In the genomic region with DNA sequence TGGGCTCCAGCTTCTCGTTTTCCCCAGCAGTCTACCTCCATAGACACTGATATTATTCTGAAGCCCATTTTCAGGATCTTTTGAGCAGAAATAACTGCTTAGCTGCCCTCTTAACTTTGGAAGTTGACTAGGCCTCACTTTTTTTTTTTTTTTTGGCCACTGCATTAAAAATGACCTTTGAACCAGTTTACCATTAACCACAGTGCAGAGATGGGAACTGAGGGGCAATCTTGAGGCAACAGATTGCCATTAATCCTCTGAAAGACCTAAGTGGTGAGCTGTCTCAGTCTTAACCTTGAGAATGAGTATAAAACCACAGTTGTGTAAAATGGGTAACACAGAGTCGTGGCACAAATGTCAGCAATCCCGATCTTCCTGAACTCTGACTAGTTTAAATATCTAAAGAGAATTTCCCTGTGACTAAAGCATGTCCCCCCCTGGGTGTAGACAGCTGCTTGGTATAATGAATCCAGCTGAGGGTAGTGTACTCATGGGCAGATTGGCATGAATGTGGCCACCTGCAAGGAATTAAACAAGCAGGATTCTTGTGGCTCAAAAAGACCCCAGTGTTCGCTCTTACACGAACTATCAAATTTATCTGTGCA, we compare ENCODE assay signal across 1 cellular context.
A peak's percentile ranks its signal among the peaks of the same experiment; 100 is the strongest.
TF ChIP-seq lines count a peak whose summit lies in the region.

No MANE protein-coding gene starts in this region.

TF ChIP-seq in HepG2, 621 proteins besides CTCF, POLR2A, EP300 and RAD21 (continued from another document and continues in another):
- TF ChIP-seq, protein P1, sequence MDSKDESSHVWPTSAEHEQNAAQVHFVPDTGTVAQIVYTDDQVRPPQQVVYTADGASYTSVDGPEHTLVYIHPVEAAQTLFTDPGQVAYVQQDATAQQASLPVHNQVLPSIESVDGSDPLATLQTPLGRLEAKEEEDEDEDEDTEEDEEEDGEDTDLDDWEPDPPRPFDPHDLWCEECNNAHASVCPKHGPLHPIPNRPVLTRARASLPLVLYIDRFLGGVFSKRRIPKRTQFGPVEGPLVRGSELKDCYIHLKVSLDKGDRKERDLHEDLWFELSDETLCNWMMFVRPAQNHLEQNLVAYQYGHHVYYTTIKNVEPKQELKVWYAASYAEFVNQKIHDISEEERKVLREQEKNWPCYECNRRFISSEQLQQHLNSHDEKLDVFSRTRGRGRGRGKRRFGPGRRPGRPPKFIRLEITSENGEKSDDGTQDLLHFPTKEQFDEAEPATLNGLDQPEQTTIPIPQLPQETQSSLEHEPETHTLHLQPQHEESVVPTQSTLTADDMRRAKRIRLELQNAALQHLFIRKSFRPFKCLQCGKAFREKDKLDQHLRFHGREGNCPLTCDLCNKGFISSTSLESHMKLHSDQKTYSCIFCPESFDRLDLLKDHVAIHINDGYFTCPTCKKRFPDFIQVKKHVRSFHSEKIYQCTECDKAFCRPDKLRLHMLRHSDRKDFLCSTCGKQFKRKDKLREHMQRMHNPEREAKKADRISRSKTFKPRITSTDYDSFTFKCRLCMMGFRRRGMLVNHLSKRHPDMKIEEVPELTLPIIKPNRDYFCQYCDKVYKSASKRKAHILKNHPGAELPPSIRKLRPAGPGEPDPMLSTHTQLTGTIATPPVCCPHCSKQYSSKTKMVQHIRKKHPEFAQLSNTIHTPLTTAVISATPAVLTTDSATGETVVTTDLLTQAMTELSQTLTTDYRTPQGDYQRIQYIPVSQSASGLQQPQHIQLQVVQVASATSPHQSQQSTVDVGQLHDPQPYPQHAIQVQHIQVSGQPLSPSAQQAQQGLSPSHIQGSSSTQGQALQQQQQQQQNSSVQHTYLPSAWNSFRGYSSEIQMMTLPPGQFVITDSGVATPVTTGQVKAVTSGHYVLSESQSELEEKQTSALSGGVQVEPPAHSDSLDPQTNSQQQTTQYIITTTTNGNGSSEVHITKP (CRISPR knock-in tag; IDR thresholded peaks at IDR 0.05; ENCODE audit: low read depth) = no peak
- TF ChIP-seq SP2 (CRISPR knock-in tag; IDR thresholded peaks at IDR 0.05) (no peak), ZFP36L2 (CRISPR knock-in tag; IDR thresholded peaks at IDR 0.05) (no peak), ZNF331 (CRISPR knock-in tag; IDR thresholded peaks at IDR 0.05) (no peak), ZSCAN31 (CRISPR knock-in tag; IDR thresholded peaks at IDR 0.05; ENCODE audit: low read depth) (0 out of 2 replicates have a peak, but pooled peaks have one; percentile 34), ZNF7 (CRISPR knock-in tag; IDR thresholded peaks at IDR 0.05) (no peak), ZNF484 (CRISPR knock-in tag; IDR thresholded peaks at IDR 0.05; ENCODE audit: borderline replicate concordance, low read depth) (no peak), PPARG (CRISPR knock-in tag; conservative IDR thresholded peaks at IDR 0.05) (peak; percentile 75), NRL (CRISPR knock-in tag; IDR thresholded peaks at IDR 0.05; ENCODE audit: borderline replicate concordance) (no peak), BCL6 (CRISPR knock-in tag; IDR thresholded peaks at IDR 0.05) (no peak), ZNF891 (CRISPR knock-in tag; IDR thresholded peaks at IDR 0.05) (no peak), BRD4 (CRISPR knock-in tag; IDR thresholded peaks at IDR 0.05) (no peak), JUNB (CRISPR knock-in tag; IDR thresholded peaks at IDR 0.05; ENCODE audit: borderline replicate concordance) (no peak), HDAC2 (CRISPR knock-in tag; IDR thresholded peaks at IDR 0.05) (0 out of 2 replicates have a peak, but pooled peaks have one; percentile 24), PHF5A (CRISPR knock-in tag; IDR thresholded peaks at IDR 0.05; ENCODE audit: low read depth, unreplicated experiment) (no peak), ZBTB38 (CRISPR knock-in tag; IDR thresholded peaks at IDR 0.05) (no peak), RBM39 (IDR thresholded peaks at IDR 0.05; ENCODE audit: low read depth, low read length, poor library complexity, severe bottlenecking) (no peak), PRPF4 (IDR thresholded peaks at IDR 0.05; ENCODE audit: low read depth, low read length, poor library complexity, severe bottlenecking) (no peak), ISX (CRISPR knock-in tag; conservative IDR thresholded peaks at IDR 0.05) (no peak), FOXA1 (IDR thresholded peaks at IDR 0.05) (no peak), FOXA1 (CRISPR knock-in tag; IDR thresholded peaks at IDR 0.05) (no peak), NFATC3 (CRISPR knock-in tag; IDR thresholded peaks at IDR 0.05) (no peak), ZNF570 (CRISPR knock-in tag; IDR thresholded peaks at IDR 0.05; ENCODE audit: borderline replicate concordance) (no peak)
- TF ChIP-seq, protein P2, sequence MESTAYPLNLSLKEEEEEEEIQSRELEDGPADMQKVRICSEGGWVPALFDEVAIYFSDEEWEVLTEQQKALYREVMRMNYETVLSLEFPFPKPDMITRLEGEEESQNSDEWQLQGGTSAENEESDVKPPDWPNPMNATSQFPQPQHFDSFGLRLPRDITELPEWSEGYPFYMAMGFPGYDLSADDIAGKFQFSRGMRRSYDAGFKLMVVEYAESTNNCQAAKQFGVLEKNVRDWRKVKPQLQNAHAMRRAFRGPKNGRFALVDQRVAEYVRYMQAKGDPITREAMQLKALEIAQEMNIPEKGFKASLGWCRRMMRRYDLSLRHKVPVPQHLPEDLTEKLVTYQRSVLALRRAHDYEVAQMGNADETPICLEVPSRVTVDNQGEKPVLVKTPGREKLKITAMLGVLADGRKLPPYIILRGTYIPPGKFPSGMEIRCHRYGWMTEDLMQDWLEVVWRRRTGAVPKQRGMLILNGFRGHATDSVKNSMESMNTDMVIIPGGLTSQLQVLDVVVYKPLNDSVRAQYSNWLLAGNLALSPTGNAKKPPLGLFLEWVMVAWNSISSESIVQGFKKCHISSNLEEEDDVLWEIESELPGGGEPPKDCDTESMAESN (CRISPR knock-in tag; conservative IDR thresholded peaks at IDR 0.05) = no peak
- TF ChIP-seq, protein P3, sequence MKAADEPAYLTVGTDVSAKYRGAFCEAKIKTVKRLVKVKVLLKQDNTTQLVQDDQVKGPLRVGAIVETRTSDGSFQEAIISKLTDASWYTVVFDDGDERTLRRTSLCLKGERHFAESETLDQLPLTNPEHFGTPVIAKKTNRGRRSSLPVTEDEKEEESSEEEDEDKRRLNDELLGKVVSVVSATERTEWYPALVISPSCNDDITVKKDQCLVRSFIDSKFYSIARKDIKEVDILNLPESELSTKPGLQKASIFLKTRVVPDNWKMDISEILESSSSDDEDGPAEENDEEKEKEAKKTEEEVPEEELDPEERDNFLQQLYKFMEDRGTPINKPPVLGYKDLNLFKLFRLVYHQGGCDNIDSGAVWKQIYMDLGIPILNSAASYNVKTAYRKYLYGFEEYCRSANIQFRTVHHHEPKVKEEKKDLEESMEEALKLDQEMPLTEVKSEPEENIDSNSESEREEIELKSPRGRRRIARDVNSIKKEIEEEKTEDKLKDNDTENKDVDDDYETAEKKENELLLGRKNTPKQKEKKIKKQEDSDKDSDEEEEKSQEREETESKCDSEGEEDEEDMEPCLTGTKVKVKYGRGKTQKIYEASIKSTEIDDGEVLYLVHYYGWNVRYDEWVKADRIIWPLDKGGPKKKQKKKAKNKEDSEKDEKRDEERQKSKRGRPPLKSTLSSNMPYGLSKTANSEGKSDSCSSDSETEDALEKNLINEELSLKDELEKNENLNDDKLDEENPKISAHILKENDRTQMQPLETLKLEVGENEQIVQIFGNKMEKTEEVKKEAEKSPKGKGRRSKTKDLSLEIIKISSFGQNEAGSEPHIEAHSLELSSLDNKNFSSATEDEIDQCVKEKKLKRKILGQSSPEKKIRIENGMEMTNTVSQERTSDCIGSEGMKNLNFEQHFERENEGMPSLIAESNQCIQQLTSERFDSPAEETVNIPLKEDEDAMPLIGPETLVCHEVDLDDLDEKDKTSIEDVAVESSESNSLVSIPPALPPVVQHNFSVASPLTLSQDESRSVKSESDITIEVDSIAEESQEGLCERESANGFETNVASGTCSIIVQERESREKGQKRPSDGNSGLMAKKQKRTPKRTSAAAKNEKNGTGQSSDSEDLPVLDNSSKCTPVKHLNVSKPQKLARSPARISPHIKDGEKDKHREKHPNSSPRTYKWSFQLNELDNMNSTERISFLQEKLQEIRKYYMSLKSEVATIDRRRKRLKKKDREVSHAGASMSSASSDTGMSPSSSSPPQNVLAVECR (CRISPR knock-in tag; IDR thresholded peaks at IDR 0.05; ENCODE audit: borderline replicate concordance) = no peak
- TF ChIP-seq, protein P4, sequence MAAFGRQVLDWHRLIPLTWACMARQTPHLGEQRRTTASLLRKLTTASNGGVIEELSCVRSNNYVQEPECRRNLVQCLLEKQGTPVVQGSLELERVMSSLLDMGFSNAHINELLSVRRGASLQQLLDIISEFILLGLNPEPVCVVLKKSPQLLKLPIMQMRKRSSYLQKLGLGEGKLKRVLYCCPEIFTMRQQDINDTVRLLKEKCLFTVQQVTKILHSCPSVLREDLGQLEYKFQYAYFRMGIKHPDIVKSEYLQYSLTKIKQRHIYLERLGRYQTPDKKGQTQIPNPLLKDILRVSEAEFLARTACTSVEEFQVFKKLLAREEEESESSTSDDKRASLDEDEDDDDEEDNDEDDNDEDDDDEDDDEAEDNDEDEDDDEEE (CRISPR knock-in tag; IDR thresholded peaks at IDR 0.05) = no peak
- TF ChIP-seq, protein P5, sequence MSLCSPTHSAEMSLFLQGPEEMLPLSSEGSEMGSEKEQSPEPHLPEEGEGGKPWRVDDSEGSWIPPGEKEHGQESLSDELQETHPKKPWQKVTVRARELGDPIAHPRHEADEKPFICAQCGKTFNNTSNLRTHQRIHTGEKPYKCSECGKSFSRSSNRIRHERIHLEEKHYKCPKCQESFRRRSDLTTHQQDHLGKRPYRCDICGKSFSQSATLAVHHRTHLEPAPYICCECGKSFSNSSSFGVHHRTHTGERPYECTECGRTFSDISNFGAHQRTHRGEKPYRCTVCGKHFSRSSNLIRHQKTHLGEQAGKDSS (CRISPR knock-in tag; IDR thresholded peaks at IDR 0.05; ENCODE audit: borderline replicate concordance, low read depth) = no peak
- TF ChIP-seq, protein P6, sequence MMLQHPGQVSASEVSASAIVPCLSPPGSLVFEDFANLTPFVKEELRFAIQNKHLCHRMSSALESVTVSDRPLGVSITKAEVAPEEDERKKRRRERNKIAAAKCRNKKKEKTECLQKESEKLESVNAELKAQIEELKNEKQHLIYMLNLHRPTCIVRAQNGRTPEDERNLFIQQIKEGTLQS (CRISPR knock-in tag; IDR thresholded peaks at IDR 0.05) = no peak
- TF ChIP-seq, protein P7, sequence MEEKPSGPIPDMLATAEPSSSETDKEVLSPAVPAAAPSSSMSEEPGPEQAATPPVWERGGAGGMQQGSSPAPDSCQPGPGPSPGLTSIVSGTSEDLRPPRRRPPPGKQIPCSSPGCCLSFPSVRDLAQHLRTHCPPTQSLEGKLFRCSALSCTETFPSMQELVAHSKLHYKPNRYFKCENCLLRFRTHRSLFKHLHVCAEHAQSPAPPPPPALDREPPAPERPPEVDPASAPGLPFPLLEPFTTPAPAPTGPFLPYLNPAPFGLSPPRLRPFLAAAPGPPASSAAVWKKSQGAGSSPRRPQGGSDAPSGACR (CRISPR knock-in tag; IDR thresholded peaks at IDR 0.05) = no peak
- TF ChIP-seq, protein P8, sequence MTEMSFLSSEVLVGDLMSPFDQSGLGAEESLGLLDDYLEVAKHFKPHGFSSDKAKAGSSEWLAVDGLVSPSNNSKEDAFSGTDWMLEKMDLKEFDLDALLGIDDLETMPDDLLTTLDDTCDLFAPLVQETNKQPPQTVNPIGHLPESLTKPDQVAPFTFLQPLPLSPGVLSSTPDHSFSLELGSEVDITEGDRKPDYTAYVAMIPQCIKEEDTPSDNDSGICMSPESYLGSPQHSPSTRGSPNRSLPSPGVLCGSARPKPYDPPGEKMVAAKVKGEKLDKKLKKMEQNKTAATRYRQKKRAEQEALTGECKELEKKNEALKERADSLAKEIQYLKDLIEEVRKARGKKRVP (CRISPR knock-in tag; IDR thresholded peaks at IDR 0.05) = no peak
- TF ChIP-seq, protein P9, sequence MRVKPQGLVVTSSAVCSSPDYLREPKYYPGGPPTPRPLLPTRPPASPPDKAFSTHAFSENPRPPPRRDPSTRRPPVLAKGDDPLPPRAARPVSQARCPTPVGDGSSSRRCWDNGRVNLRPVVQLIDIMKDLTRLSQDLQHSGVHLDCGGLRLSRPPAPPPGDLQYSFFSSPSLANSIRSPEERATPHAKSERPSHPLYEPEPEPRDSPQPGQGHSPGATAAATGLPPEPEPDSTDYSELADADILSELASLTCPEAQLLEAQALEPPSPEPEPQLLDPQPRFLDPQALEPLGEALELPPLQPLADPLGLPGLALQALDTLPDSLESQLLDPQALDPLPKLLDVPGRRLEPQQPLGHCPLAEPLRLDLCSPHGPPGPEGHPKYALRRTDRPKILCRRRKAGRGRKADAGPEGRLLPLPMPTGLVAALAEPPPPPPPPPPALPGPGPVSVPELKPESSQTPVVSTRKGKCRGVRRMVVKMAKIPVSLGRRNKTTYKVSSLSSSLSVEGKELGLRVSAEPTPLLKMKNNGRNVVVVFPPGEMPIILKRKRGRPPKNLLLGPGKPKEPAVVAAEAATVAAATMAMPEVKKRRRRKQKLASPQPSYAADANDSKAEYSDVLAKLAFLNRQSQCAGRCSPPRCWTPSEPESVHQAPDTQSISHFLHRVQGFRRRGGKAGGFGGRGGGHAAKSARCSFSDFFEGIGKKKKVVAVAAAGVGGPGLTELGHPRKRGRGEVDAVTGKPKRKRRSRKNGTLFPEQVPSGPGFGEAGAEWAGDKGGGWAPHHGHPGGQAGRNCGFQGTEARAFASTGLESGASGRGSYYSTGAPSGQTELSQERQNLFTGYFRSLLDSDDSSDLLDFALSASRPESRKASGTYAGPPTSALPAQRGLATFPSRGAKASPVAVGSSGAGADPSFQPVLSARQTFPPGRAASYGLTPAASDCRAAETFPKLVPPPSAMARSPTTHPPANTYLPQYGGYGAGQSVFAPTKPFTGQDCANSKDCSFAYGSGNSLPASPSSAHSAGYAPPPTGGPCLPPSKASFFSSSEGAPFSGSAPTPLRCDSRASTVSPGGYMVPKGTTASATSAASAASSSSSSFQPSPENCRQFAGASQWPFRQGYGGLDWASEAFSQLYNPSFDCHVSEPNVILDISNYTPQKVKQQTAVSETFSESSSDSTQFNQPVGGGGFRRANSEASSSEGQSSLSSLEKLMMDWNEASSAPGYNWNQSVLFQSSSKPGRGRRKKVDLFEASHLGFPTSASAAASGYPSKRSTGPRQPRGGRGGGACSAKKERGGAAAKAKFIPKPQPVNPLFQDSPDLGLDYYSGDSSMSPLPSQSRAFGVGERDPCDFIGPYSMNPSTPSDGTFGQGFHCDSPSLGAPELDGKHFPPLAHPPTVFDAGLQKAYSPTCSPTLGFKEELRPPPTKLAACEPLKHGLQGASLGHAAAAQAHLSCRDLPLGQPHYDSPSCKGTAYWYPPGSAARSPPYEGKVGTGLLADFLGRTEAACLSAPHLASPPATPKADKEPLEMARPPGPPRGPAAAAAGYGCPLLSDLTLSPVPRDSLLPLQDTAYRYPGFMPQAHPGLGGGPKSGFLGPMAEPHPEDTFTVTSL (CRISPR knock-in tag; IDR thresholded peaks at IDR 0.05; ENCODE audit: borderline replicate concordance) = no peak
- TF ChIP-seq, protein P10, sequence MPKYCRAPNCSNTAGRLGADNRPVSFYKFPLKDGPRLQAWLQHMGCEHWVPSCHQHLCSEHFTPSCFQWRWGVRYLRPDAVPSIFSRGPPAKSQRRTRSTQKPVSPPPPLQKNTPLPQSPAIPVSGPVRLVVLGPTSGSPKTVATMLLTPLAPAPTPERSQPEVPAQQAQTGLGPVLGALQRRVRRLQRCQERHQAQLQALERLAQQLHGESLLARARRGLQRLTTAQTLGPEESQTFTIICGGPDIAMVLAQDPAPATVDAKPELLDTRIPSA (CRISPR knock-in tag; IDR thresholded peaks at IDR 0.05; ENCODE audit: borderline replicate concordance) = no peak
- TF ChIP-seq, protein P11, sequence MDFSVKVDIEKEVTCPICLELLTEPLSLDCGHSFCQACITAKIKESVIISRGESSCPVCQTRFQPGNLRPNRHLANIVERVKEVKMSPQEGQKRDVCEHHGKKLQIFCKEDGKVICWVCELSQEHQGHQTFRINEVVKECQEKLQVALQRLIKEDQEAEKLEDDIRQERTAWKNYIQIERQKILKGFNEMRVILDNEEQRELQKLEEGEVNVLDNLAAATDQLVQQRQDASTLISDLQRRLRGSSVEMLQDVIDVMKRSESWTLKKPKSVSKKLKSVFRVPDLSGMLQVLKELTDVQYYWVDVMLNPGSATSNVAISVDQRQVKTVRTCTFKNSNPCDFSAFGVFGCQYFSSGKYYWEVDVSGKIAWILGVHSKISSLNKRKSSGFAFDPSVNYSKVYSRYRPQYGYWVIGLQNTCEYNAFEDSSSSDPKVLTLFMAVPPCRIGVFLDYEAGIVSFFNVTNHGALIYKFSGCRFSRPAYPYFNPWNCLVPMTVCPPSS (IDR thresholded peaks at IDR 0.05) = no peak
